In the genomic region with DNA sequence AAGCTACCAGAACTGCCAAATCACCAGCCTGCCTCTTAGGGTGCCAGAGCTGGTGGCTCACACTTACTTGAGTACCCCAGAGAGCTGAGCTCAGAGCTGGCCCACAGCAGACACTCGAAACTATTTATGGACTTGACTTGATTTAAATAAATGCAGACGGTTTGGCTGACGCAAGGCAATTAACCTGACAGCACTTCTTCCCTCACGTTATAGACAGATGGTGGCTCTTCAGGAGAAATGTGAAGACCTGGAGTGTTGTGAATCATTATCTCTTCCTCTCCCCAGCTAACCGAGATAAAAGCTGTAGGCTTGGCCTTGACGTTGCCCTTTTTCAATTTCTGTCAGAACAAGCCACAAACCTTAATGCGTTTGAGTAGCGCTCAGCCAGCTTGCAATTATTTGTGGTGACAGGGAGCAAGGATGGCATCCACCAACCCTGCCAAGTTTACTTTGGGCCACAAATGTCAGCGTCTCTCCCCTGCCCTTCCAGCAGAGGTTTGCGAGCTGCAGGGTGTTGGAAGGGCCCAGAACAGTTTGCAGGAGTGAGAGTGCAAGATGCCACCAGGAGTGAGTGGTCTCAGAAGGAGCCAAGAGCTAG, we compare ENCODE assay signal across 8 cellular contexts. TPM values are rescaled to one million over a fixed set of nuclear protein-coding genes. Genes with fewer than 3 reads are reported as not detected.
A peak's percentile ranks its signal among the peaks of the same experiment; 100 is the strongest.
DNase-seq lines count a peak whose midpoint lies in the region; ATAC-seq and TF ChIP-seq lines count a peak whose summit lies in the region.

No MANE protein-coding gene starts in this region.

- TF ChIP-seq EP300 in ovary (IDR thresholded peaks at IDR 0.05) = no peak

- in situ Hi-C loops in GM13976 (cut with MboI; ENCODE audit: low sequenced_read_pairs, unreplicated experiment) = no loop called here

- no peaks in the 10 kb centered on the region for H3K9me3 ChIP-seq in ovary

- H3K27me3 ChIP-seq in ovary = no peaks in the 10 kb centered on the region

- no peak for TF ChIP-seq POLR2A in ovary (IDR thresholded peaks at IDR 0.05)
- no peak for TF ChIP-seq POLR2A in erythroblast (IDR thresholded peaks at IDR 0.05; ENCODE audit: low read length)

- H3K27ac ChIP-seq in ovary = no peak overlapping the region

- 35 to 43% (median 40%) methylated on average over 10 of the region's 10 CpGs for WGBS in ovary, 3 donors

- H3K4me1 ChIP-seq in ovary (ENCODE audit: insufficient read depth) = peaks cover 7% of the 10 kb centered on the region

- intact Hi-C loops in ovary (cut with DNase I) = no loop called here

- ATAC-seq in GM18499 (IDR thresholded peaks at IDR 0.05; ENCODE audit: insufficient read depth, unreplicated experiment) (peak; percentile 41), GM21786 (IDR thresholded peaks at IDR 0.05; ENCODE audit: unreplicated experiment) (peak; percentile 58)

- H3K4me3 ChIP-seq in ovary = no peak overlapping the region

- TF ChIP-seq CTCF in ovary (IDR thresholded peaks at IDR 0.05) = no peak
- no peak for TF ChIP-seq CTCF in GM13976 (IDR thresholded peaks at IDR 0.05; ENCODE audit: borderline replicate concordance, control extremely low read depth, extremely low read depth, insufficient read depth, missing control alignments)

- no peaks in the 10 kb centered on the region for H3K36me3 ChIP-seq in ovary

- DNase-seq in NCI-H345 (lab: John Stamatoyannopoulos, UW) (peak; percentile 49), cerebellum (ENCODE audit: low spot score) (peak; percentile 75), ovary (no peak), GM13976 (ENCODE audit: low spot score) (no peak), erythroblast (lab: John Stamatoyannopoulos, UW) (no peak), COLO829 (ENCODE audit: low spot score) (no peak)

RNA-seq across cellular contexts. Expression of a gene that starts 34.0 kb away (rescaled TPM):
- total RNA-seq in cerebellum (8.5 TPM), ovary (10 to 100 TPM; 13.8 to 30.8 (median 17.5) TPM)
- polyA plus RNA-seq in ovary = 10 to 100 TPM; 14.7 to 23.0 TPM

Comparison
In these comparisons a context has a peak if more than half of its experiments do, and no peak if none do; other contexts are left out.
1. DNase-seq: peak in NCI-H345 (single experiment) and cerebellum (single experiment); none in ovary (0 of 5), GM13976 (single experiment), erythroblast (0 of 2) and COLO829 (single experiment).